1 cellular context compared by ENCODE assay signal in the genomic region with DNA sequence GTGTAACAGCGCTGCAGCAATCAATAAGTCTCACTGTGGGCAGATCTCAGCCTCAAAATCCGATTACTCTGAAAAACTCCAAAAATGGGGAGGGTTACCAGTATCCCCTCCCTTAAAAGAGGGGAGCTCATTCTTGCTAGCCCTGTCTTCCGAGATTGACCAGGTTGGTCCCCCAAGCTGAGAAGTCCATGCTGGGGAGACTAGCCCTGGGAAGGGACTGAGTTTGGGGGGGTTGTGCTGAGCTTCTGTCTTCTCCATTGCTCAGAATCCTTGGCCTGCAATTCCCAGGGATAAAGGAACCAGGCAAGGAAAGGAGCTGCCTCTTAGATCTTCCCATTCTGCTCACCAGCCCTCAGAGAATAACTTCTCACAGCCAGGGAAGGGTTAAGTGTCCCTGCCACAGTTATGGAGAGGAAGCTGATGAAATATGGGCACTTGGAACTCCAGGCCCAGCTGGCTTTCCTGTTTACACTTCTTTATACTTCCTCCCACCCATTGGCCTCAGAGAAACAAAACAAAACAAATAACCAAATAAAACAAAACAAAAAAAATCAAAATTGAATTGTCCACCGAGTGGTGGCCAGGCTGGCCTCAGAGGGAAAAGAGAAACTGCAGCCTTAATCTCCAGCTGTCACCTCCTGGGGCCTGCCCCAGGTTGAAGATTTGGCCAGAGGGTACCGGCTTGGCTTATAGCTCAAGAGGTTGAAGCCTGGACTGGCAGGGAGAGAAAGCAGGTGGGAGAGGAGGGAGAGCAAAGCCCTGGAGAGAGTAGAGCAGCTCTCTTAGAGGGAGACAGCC.
TF ChIP-seq lines count a peak whose summit lies in the region.

No MANE protein-coding gene starts in this region.

TF ChIP-seq in GM23338, 12 proteins besides CTCF, POLR2A, EP300 and RAD21 (continued from another document):
- TF ChIP-seq, protein P1, sequence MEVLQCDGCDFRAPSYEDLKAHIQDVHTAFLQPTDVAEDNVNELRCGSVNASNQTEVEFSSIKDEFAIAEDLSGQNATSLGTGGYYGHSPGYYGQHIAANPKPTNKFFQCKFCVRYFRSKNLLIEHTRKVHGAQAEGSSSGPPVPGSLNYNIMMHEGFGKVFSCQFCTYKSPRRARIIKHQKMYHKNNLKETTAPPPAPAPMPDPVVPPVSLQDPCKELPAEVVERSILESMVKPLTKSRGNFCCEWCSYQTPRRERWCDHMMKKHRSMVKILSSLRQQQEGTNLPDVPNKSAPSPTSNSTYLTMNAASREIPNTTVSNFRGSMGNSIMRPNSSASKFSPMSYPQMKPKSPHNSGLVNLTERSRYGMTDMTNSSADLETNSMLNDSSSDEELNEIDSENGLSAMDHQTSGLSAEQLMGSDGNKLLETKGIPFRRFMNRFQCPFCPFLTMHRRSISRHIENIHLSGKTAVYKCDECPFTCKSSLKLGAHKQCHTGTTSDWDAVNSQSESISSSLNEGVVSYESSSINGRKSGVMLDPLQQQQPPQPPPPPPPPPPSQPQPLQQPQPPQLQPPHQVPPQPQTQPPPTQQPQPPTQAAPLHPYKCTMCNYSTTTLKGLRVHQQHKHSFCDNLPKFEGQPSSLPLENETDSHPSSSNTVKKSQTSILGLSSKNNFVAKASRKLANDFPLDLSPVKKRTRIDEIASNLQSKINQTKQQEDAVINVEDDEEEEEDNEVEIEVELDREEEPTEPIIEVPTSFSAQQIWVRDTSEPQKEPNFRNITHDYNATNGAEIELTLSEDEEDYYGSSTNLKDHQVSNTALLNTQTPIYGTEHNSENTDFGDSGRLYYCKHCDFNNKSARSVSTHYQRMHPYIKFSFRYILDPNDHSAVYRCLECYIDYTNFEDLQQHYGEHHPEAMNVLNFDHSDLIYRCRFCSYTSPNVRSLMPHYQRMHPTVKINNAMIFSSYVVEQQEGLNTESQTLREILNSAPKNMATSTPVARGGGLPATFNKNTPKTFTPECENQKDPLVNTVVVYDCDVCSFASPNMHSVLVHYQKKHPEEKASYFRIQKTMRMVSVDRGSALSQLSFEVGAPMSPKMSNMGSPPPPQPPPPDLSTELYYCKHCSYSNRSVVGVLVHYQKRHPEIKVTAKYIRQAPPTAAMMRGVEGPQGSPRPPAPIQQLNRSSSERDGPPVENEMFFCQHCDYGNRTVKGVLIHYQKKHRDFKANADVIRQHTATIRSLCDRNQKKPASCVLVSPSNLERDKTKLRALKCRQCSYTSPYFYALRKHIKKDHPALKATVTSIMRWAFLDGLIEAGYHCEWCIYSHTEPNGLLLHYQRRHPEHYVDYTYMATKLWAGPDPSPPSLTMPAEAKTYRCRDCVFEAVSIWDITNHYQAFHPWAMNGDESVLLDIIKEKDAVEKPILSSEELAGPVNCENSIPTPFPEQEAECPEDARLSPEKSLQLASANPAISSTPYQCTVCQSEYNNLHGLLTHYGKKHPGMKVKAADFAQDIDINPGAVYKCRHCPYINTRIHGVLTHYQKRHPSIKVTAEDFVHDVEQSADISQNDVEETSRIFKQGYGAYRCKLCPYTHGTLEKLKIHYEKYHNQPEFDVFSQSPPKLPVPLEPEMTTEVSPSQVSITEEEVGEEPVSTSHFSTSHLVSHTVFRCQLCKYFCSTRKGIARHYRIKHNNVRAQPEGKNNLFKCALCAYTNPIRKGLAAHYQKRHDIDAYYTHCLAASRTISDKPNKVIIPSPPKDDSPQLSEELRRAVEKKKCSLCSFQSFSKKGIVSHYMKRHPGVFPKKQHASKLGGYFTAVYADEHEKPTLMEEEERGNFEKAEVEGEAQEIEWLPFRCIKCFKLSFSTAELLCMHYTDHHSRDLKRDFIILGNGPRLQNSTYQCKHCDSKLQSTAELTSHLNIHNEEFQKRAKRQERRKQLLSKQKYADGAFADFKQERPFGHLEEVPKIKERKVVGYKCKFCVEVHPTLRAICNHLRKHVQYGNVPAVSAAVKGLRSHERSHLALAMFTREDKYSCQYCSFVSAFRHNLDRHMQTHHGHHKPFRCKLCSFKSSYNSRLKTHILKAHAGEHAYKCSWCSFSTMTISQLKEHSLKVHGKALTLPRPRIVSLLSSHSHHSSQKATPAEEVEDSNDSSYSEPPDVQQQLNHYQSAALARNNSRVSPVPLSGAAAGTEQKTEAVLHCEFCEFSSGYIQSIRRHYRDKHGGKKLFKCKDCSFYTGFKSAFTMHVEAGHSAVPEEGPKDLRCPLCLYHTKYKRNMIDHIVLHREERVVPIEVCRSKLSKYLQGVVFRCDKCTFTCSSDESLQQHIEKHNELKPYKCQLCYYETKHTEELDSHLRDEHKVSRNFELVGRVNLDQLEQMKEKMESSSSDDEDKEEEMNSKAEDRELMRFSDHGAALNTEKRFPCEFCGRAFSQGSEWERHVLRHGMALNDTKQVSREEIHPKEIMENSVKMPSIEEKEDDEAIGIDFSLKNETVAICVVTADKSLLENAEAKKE (CRISPR knock-in tag; IDR thresholded peaks at IDR 0.05): no peak
- no peak for TF ChIP-seq EZH2phosphoT487 (IDR thresholded peaks at IDR 0.05; ENCODE audit: unreplicated experiment)
TF ChIP-seq in GM23338: peak in this region for 1.
